11 cellular contexts compared by ENCODE assay signal in the genomic region with DNA sequence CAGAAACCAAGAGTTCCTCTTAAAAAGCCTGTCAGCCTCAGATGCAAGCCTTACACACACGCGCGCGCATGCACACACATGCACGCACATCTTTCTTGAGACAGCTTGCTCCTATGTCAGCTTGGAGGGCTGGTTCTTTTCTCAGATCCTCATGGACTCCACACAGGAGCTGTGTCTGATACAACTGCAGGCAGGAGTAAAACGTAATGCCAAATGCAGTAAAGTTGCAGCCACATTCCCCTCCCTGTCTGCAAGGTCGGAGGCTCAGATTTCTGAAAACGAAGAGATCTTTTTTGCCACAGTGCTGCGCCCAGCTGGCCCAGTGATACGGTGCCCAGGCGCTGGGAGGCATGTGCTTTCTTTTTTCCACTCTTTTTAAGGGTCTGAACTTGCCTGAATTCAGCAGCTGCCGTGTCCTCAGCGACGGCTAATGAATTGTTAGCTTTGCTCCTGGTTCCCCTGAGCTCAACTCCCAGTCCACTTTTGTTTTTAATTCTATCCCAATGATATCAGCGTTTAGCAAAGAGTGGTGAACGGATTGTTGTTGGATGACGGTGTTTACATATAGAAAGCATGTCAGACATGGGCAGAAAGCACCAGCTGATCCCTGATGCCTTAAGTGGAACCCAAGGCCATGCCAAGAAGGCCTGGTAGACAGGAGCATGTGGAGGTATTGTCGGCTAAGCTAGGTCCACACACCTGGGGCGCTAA.
DNase-seq lines count a peak whose midpoint lies in the region; ATAC-seq and TF ChIP-seq lines count a peak whose summit lies in the region.
"Had no signal": no experiment of that assay in that cellular context is flagged by ENCODE, and none has a peak within 500 bp of the region (broad histone marks: within the 10 kb centered on the region; RNA-seq: fewer than 3 reads in every experiment).

No MANE protein-coding gene starts in this region.

- no peaks in the 10 kb centered on the region for H3K9me3 Mint-ChIP-seq in WTC11

- no peak overlapping the region for H3K4me3 Mint-ChIP-seq in WTC11

- peaks cover 82% of the 10 kb centered on the region for H3K4me1 Mint-ChIP-seq in WTC11

- POLR2A ChIA-PET in WTC11 (lab: Charles Lee) = no interaction called here

- H3K9me3 ChIP-seq in thoracic aorta = no peaks in the 10 kb centered on the region
- H3K9me3 ChIP-seq: adrenal gland had no signal

- TF ChIP-seq CTCF in WTC11 (IDR thresholded peaks at IDR 0.05) (no peak), thoracic aorta (IDR thresholded peaks at IDR 0.05) (no peak)

- peak overlapping the region; percentile 69 for H3K4me3 ChIP-seq in thoracic aorta

- H3K4me1 ChIP-seq in thoracic aorta (ENCODE audit: control insufficient read depth in 1 of 2, low read depth in 2 of 2) = peaks cover 5 to 32% of the 10 kb centered on the region in 2 donors

- CTCF ChIA-PET in WTC11 (lab: Charles Lee) = interaction anchor here (0.6 to 1.1 kb wide), 2 partner anchors 12 to 54 kb away, joined by 3 to 4 read pairs; no protein-coding TSS in a partner anchor

- no peaks in the 10 kb centered on the region for H3K27me3 Mint-ChIP-seq in WTC11 (ENCODE audit: low read depth)

- DNase-seq in NCI-H1417 (lab: John Stamatoyannopoulos, UW) (peak in 2 of 3 experiments; percentile 25 to 67), NCI-H1417 treated with DMSO at 0.1 percent for 48 hours (lab: John Stamatoyannopoulos, UW) (no peak), WTC11 (ENCODE audit: low spot score) (no peak), left kidney (ENCODE audit: low read depth, low spot score) (peak; percentile 77), thoracic aorta (ENCODE audit: low spot score) (no peak), UCSD-AML1 (lab: John Stamatoyannopoulos, UW; ENCODE audit: unreplicated experiment) (no peak)
- DNase-seq: activated CD4-positive, alpha-beta T cell treated with anti-CD3 and anti-CD28 coated beads, Interleukin-2, amount 50 U/mL, for 1 hour; stimulated activated CD4-positive, alpha-beta T cell treated with anti-CD3 and anti-CD28 coated beads, Interleukin-1b, Interleukin-23, amount 100 ng/mL, for 48 hours had no signal

- no peaks in the 10 kb centered on the region for H3K27me3 ChIP-seq in thoracic aorta (replicated peaks; ENCODE audit: insufficient read depth)
- H3K27me3 ChIP-seq: adrenal gland had no signal

- peak overlapping the region; percentile 93 for H3K27ac Mint-ChIP-seq in WTC11

- H3K36me3 ChIP-seq in thoracic aorta = no peaks in the 10 kb centered on the region
- H3K36me3 ChIP-seq: adrenal gland had no signal

- H3K27ac ChIP-seq in thoracic aorta = peak overlapping the region; percentile 54 to 66
- H3K27ac ChIP-seq: adrenal gland had no signal

- H3K36me3 Mint-ChIP-seq in WTC11 = peaks cover 9% of the 10 kb centered on the region; the same call in 1 of the 2 replicates

- peak; percentile 36 for ATAC-seq in WTC11
- ATAC-seq in thoracic aorta (ENCODE audit: insufficient number of reproducible peaks, low FRiP score, low read depth) = no peak
- no peak for ATAC-seq in HG03159 (IDR thresholded peaks at IDR 0.05; ENCODE audit: unreplicated experiment)
- no peak for ATAC-seq in GM21360 (IDR thresholded peaks at IDR 0.05; ENCODE audit: unreplicated experiment)

TF ChIP-seq in WTC11, 78 proteins besides CTCF, POLR2A, EP300 and RAD21:
- TF ChIP-seq RELA (CRISPR knock-in tag; IDR thresholded peaks at IDR 0.05; ENCODE audit: borderline replicate concordance) = no peak
- TF ChIP-seq EMX1 (CRISPR knock-in tag; IDR thresholded peaks at IDR 0.05) = no peak
- TF ChIP-seq, protein P1, sequence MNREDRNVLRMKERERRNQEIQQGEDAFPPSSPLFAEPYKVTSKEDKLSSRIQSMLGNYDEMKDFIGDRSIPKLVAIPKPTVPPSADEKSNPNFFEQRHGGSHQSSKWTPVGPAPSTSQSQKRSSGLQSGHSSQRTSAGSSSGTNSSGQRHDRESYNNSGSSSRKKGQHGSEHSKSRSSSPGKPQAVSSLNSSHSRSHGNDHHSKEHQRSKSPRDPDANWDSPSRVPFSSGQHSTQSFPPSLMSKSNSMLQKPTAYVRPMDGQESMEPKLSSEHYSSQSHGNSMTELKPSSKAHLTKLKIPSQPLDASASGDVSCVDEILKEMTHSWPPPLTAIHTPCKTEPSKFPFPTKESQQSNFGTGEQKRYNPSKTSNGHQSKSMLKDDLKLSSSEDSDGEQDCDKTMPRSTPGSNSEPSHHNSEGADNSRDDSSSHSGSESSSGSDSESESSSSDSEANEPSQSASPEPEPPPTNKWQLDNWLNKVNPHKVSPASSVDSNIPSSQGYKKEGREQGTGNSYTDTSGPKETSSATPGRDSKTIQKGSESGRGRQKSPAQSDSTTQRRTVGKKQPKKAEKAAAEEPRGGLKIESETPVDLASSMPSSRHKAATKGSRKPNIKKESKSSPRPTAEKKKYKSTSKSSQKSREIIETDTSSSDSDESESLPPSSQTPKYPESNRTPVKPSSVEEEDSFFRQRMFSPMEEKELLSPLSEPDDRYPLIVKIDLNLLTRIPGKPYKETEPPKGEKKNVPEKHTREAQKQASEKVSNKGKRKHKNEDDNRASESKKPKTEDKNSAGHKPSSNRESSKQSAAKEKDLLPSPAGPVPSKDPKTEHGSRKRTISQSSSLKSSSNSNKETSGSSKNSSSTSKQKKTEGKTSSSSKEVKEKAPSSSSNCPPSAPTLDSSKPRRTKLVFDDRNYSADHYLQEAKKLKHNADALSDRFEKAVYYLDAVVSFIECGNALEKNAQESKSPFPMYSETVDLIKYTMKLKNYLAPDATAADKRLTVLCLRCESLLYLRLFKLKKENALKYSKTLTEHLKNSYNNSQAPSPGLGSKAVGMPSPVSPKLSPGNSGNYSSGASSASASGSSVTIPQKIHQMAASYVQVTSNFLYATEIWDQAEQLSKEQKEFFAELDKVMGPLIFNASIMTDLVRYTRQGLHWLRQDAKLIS (CRISPR knock-in tag; IDR thresholded peaks at IDR 0.05; ENCODE audit: borderline replicate concordance) = no peak
- TF ChIP-seq TEAD1 (CRISPR knock-in tag; IDR thresholded peaks at IDR 0.05) = no peak
TF ChIP-seq in WTC11: peak in this region for 0.

Comparison
In these comparisons a context has a peak if more than half of its experiments do, and no peak if none do; other contexts are left out.
1. DNase-seq: peak in NCI-H1417 (2 of 3) and left kidney (single experiment); none in NCI-H1417 treated with DMSO at 0.1 percent for 48 hours (single experiment), WTC11 (single experiment), thoracic aorta (single experiment) and UCSD-AML1 (single experiment).